Comparison of ENCODE assay signal across 9 cellular contexts in genomic region chr19:36051236-36051635, GRCh38. TPM values are rescaled to one million over a fixed set of nuclear protein-coding genes. Genes with fewer than 3 reads are reported as not detected.
DNase-seq lines count a peak whose midpoint lies in the region; ATAC-seq and TF ChIP-seq lines count a peak whose summit lies in the region.
"Had no signal": no experiment of that assay in that cellular context is flagged by ENCODE, and none has a peak within 500 bp of the region (broad histone marks: within the 10 kb centered on the region; RNA-seq: fewer than 3 reads in every experiment).

No MANE protein-coding gene starts in this region.

- H3K4me3 Mint-ChIP-seq in activated T-helper 1 cell treated with anti-CD3 and anti-CD28 coated beads, Interleukin-12 subunit alpha, Interleukin-12 subunit beta, Interleukin-2, Interleukin-4 antibody, amounts not matched to agents 30 ng/mL and 10 ng/mL and 1 ng/mL, durations not matched to agents 14 hours and 24 hours and 36 hours: peak overlapping the region; percentile 50

- intact Hi-C loops in activated T-helper 1 cell treated with anti-CD3 and anti-CD28 coated beads, Interleukin-12 subunit alpha, Interleukin-12 subunit beta, Interleukin-2, Interleukin-4 antibody, amounts not matched to agents 30 ng/mL and 10 ng/mL and 1 ng/mL, durations not matched to agents 14 hours and 24 hours and 36 hours (cut with micrococcal nuclease): loop anchor here (10.0 kb wide), 1 partner anchor 804 kb away; the partner anchor contains the start of gene ZNF345
- intact Hi-C loops in right cardiac atrium (cut with DNase I): no loop called here

- ATAC-seq in right cardiac atrium: no peak

- H3K27ac Mint-ChIP-seq in activated T-helper 1 cell treated with anti-CD3 and anti-CD28 coated beads, Interleukin-12 subunit alpha, Interleukin-12 subunit beta, Interleukin-2, Interleukin-4 antibody, amounts not matched to agents 30 ng/mL and 10 ng/mL and 1 ng/mL, durations not matched to agents 14 hours and 24 hours and 36 hours: peak overlapping the region; percentile 15

- no peak overlapping the region for H3K4me3 ChIP-seq in right cardiac atrium (ENCODE audit: low read length)

- H3K9me3 Mint-ChIP-seq in activated T-helper 1 cell treated with anti-CD3 and anti-CD28 coated beads, Interleukin-12 subunit alpha, Interleukin-12 subunit beta, Interleukin-2, Interleukin-4 antibody, amounts not matched to agents 30 ng/mL and 10 ng/mL and 1 ng/mL, durations not matched to agents 14 hours and 24 hours and 36 hours: no peaks in the 10 kb centered on the region

- WGBS in right cardiac atrium: 57% methylated on average over 3 of the region's 3 CpGs

- in situ Hi-C loops in GM13977 (cut with MboI; ENCODE audit: low pct_unique_long_range_greater_than_20kb, low sequenced_read_pairs, unreplicated experiment): no loop called here

- H3K27me3 Mint-ChIP-seq in activated T-helper 1 cell treated with anti-CD3 and anti-CD28 coated beads, Interleukin-12 subunit alpha, Interleukin-12 subunit beta, Interleukin-2, Interleukin-4 antibody, amounts not matched to agents 30 ng/mL and 10 ng/mL and 1 ng/mL, durations not matched to agents 14 hours and 24 hours and 36 hours (ENCODE audit: insufficient read depth): no peaks in the 10 kb centered on the region

- peak; percentile 33 for TF ChIP-seq CTCF in GM13977 (IDR thresholded peaks at IDR 0.05; ENCODE audit: extremely low read depth, insufficient read depth, missing control alignments)

- H3K4me1 Mint-ChIP-seq in activated T-helper 1 cell treated with anti-CD3 and anti-CD28 coated beads, Interleukin-12 subunit alpha, Interleukin-12 subunit beta, Interleukin-2, Interleukin-4 antibody, amounts not matched to agents 30 ng/mL and 10 ng/mL and 1 ng/mL, durations not matched to agents 14 hours and 24 hours and 36 hours (ENCODE audit: low read depth): peaks cover 28% of the 10 kb centered on the region

- H3K36me3 Mint-ChIP-seq in activated T-helper 1 cell treated with anti-CD3 and anti-CD28 coated beads, Interleukin-12 subunit alpha, Interleukin-12 subunit beta, Interleukin-2, Interleukin-4 antibody, amounts not matched to agents 30 ng/mL and 10 ng/mL and 1 ng/mL, durations not matched to agents 14 hours and 24 hours and 36 hours (ENCODE audit: low read depth): peaks cover 4% of the 10 kb centered on the region

- no peaks in the 10 kb centered on the region for H3K4me1 ChIP-seq in right cardiac atrium (ENCODE audit: control insufficient read depth, insufficient read depth, low read length)

- no peaks in the 10 kb centered on the region for H3K27me3 ChIP-seq in right cardiac atrium (ENCODE audit: control insufficient read depth, insufficient read depth)

- DNase-seq in NCI-H2171 treated with DMSO at 0.1 percent for 48 hours (lab: John Stamatoyannopoulos, UW): peak; percentile 23
- DNase-seq in NCI-H2171 (lab: John Stamatoyannopoulos, UW): no peak
- no peak for DNase-seq in GM13977 (ENCODE audit: low spot score)
- no peak for DNase-seq in activated T-helper 1 cell treated with anti-CD3 and anti-CD28 coated beads, Interleukin-12 subunit alpha, Interleukin-12 subunit beta, Interleukin-2, Interleukin-4 antibody, amounts not matched to agents 30 ng/mL and 10 ng/mL and 1 ng/mL, durations not matched to agents 14 hours and 24 hours and 36 hours (ENCODE audit: low spot score)
- DNase-seq in left kidney (ENCODE audit: low read depth, low spot score): peak; percentile 67
- DNase-seq in NCI-H2029 (lab: John Stamatoyannopoulos, UW): no peak
- no peak for DNase-seq in SKM-1 treated with dmso at 0.1 percent for 144 hours (lab: John Stamatoyannopoulos, UW; ENCODE audit: unreplicated experiment)
- no peak for DNase-seq in right cardiac atrium
- DNase-seq: NCI-H2029 treated with DMSO at 0.1 percent for 48 hours had no signal

- H3K27ac ChIP-seq in right cardiac atrium (ENCODE audit: low read length): no peak overlapping the region

- H3K9me3 ChIP-seq in right cardiac atrium (ENCODE audit: control insufficient read depth, low read length): no peaks in the 10 kb centered on the region

RNA-seq across cellular contexts. Expression of gene THAP8, which starts 2.8 kb away (rescaled TPM):
- total RNA-seq in activated T-helper 1 cell treated with anti-CD3 and anti-CD28 coated beads, Interleukin-12 subunit alpha, Interleukin-12 subunit beta, Interleukin-2, Interleukin-4 antibody, amounts not matched to agents 30 ng/mL and 10 ng/mL and 1 ng/mL, durations not matched to agents 14 hours and 24 hours and 36 hours: 1.6 TPM in 2 replicates
- total RNA-seq in right cardiac atrium: 1 to 10 TPM; 1.6 to 4.5 (median 3.9) TPM
- 6.6 TPM for polyA plus RNA-seq in right cardiac atrium

RNA-seq across cellular contexts. Expression of gene WDR62, which starts 3.5 kb away (rescaled TPM):
- 22.0 and 24.9 TPM in 2 replicates for total RNA-seq in activated T-helper 1 cell treated with anti-CD3 and anti-CD28 coated beads, Interleukin-12 subunit alpha, Interleukin-12 subunit beta, Interleukin-2, Interleukin-4 antibody, amounts not matched to agents 30 ng/mL and 10 ng/mL and 1 ng/mL, durations not matched to agents 14 hours and 24 hours and 36 hours
- 10 to 100 TPM in 1 of 4 donors, 1 to 10 TPM in 3; 2.8 to 16.3 (median 8.0) TPM for total RNA-seq in right cardiac atrium
- 10.6 TPM for polyA plus RNA-seq in right cardiac atrium

RNA-seq across cellular contexts. Expression of gene CLIP3, which starts 18.6 kb away (rescaled TPM):
- total RNA-seq in activated T-helper 1 cell treated with anti-CD3 and anti-CD28 coated beads, Interleukin-12 subunit alpha, Interleukin-12 subunit beta, Interleukin-2, Interleukin-4 antibody, amounts not matched to agents 30 ng/mL and 10 ng/mL and 1 ng/mL, durations not matched to agents 14 hours and 24 hours and 36 hours: 2.2 and 4.4 TPM in 2 replicates
- total RNA-seq in right cardiac atrium: 10 to 100 TPM in 3 of 4 donors, 1 to 10 TPM in 1; 8.7 to 11.3 (median 10.3) TPM
- 4.8 TPM for polyA plus RNA-seq in right cardiac atrium

RNA-seq across cellular contexts. Expression of gene ALKBH6, which starts 37.2 kb away (rescaled TPM):
- 48.3 and 60.6 TPM in 2 replicates for total RNA-seq in activated T-helper 1 cell treated with anti-CD3 and anti-CD28 coated beads, Interleukin-12 subunit alpha, Interleukin-12 subunit beta, Interleukin-2, Interleukin-4 antibody, amounts not matched to agents 30 ng/mL and 10 ng/mL and 1 ng/mL, durations not matched to agents 14 hours and 24 hours and 36 hours
- 10 to 100 TPM in 3 of 4 donors, 1 to 10 TPM in 1; 8.8 to 16.3 (median 12.0) TPM for total RNA-seq in right cardiac atrium
- 18.0 TPM for polyA plus RNA-seq in right cardiac atrium

RNA-seq across cellular contexts. Expression of gene SYNE4, which starts 42.6 kb away (rescaled TPM):
- total RNA-seq in activated T-helper 1 cell treated with anti-CD3 and anti-CD28 coated beads, Interleukin-12 subunit alpha, Interleukin-12 subunit beta, Interleukin-2, Interleukin-4 antibody, amounts not matched to agents 30 ng/mL and 10 ng/mL and 1 ng/mL, durations not matched to agents 14 hours and 24 hours and 36 hours: 1.7 and 1.8 TPM in 2 replicates
- total RNA-seq in right cardiac atrium: under 1 TPM in 3 of 4 donors, not detected in 1; 0.12 to 0.25 (median 0.14) TPM
- 0.18 TPM for polyA plus RNA-seq in right cardiac atrium

Comparison
In these comparisons a context has a peak if more than half of its experiments do, and no peak if none do; other contexts are left out.
1. DNase-seq: peak in NCI-H2171 treated with DMSO at 0.1 percent for 48 hours (single experiment) and left kidney (single experiment); none in NCI-H2171 (single experiment), GM13977 (single experiment), activated T-helper 1 cell treated with anti-CD3 and anti-CD28 coated beads, Interleukin-12 subunit alpha, Interleukin-12 subunit beta, Interleukin-2, Interleukin-4 antibody, amounts not matched to agents 30 ng/mL and 10 ng/mL and 1 ng/mL, durations not matched to agents 14 hours and 24 hours and 36 hours (single experiment), NCI-H2029 (single experiment), SKM-1 treated with dmso at 0.1 percent for 144 hours (single experiment) and right cardiac atrium (0 of 3).